In the genomic region with DNA sequence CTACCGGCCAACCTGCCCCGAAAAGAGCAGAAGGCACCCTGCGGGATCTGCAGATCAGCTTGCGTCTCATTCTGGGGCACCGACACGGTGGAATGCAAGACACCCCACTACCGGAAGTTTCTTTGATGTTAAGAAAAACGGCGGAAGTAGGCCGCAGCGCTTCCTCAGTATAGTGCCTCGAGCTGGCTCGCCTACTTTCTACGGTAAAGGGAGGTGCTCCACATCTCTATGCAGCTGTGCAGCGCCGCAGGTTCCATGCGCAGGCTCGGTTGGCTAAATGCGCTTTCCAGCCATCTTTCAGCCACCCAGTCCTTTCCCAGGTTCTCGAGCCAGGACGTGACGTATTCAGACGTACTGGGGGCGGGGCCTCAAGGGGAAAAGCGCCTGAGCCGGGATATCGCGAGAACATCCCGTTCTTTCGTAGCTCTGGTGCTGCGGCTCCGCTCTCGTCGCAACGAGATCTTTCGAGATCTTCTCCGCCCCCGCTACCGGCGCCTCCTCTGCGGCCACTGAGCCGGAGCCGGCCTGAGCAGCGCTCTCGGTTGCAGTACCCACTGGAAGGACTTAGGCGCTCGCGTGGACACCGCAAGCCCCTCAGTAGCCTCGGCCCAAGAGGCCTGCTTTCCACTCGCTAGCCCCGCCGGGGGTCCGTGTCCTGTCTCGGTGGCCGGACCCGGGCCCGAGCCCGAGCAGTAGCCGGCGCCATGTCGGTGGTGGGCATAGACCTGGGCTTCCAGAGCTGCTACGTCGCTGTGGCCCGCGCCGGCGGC, we compare ENCODE assay signal across 1 cellular context.
TF ChIP-seq lines count a peak whose summit lies in the region.

A gene (plus strand): TSS at position 467 of the 770 bp plus-strand sequence. CDS start 238 bp downstream, at position 705.

TF ChIP-seq in HepG2, 621 proteins besides CTCF, POLR2A, EP300 and RAD21 (continued from another document and continues in another):
- TF ChIP-seq, protein P1, sequence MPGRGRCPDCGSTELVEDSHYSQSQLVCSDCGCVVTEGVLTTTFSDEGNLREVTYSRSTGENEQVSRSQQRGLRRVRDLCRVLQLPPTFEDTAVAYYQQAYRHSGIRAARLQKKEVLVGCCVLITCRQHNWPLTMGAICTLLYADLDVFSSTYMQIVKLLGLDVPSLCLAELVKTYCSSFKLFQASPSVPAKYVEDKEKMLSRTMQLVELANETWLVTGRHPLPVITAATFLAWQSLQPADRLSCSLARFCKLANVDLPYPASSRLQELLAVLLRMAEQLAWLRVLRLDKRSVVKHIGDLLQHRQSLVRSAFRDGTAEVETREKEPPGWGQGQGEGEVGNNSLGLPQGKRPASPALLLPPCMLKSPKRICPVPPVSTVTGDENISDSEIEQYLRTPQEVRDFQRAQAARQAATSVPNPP (CRISPR knock-in tag; IDR thresholded peaks at IDR 0.05), result peak; percentile 1; the same call in 1 of the 2 replicates
- no peak for TF ChIP-seq AGO2 (optimal IDR thresholded peaks at IDR 0.05; ENCODE audit: low read depth, low read length)
- TF ChIP-seq, protein P2, sequence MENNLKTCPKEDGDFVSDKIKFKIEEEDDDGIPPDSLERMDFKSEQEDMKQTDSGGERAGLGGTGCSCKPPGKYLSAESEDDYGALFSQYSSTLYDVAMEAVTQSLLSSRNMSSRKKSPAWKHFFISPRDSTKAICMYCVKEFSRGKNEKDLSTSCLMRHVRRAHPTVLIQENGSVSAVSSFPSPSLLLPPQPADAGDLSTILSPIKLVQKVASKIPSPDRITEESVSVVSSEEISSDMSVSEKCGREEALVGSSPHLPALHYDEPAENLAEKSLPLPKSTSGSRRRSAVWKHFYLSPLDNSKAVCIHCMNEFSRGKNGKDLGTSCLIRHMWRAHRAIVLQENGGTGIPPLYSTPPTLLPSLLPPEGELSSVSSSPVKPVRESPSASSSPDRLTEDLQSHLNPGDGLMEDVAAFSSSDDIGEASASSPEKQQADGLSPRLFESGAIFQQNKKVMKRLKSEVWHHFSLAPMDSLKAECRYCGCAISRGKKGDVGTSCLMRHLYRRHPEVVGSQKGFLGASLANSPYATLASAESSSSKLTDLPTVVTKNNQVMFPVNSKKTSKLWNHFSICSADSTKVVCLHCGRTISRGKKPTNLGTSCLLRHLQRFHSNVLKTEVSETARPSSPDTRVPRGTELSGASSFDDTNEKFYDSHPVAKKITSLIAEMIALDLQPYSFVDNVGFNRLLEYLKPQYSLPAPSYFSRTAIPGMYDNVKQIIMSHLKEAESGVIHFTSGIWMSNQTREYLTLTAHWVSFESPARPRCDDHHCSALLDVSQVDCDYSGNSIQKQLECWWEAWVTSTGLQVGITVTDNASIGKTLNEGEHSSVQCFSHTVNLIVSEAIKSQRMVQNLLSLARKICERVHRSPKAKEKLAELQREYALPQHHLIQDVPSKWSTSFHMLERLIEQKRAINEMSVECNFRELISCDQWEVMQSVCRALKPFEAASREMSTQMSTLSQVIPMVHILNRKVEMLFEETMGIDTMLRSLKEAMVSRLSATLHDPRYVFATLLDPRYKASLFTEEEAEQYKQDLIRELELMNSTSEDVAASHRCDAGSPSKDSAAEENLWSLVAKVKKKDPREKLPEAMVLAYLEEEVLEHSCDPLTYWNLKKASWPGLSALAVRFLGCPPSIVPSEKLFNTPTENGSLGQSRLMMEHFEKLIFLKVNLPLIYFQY (CRISPR knock-in tag; IDR thresholded peaks at IDR 0.05; ENCODE audit: borderline replicate concordance), result peak; percentile 84; the same call in 1 of the 2 replicates
- TF ChIP-seq, protein P3, sequence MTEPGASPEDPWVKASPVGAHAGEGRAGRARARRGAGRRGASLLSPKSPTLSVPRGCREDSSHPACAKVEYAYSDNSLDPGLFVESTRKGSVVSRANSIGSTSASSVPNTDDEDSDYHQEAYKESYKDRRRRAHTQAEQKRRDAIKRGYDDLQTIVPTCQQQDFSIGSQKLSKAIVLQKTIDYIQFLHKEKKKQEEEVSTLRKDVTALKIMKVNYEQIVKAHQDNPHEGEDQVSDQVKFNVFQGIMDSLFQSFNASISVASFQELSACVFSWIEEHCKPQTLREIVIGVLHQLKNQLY (CRISPR knock-in tag; IDR thresholded peaks at IDR 0.05), result peak; percentile 57; the same call in 1 of the 2 replicates
- 0 out of 2 replicates have a peak, but pooled peaks have one; percentile 25 for TF ChIP-seq RFXANK (CRISPR knock-in tag; IDR thresholded peaks at IDR 0.05)
- TF ChIP-seq ZNF543 (CRISPR knock-in tag; IDR thresholded peaks at IDR 0.05), result no peak
- TF ChIP-seq, protein P4, sequence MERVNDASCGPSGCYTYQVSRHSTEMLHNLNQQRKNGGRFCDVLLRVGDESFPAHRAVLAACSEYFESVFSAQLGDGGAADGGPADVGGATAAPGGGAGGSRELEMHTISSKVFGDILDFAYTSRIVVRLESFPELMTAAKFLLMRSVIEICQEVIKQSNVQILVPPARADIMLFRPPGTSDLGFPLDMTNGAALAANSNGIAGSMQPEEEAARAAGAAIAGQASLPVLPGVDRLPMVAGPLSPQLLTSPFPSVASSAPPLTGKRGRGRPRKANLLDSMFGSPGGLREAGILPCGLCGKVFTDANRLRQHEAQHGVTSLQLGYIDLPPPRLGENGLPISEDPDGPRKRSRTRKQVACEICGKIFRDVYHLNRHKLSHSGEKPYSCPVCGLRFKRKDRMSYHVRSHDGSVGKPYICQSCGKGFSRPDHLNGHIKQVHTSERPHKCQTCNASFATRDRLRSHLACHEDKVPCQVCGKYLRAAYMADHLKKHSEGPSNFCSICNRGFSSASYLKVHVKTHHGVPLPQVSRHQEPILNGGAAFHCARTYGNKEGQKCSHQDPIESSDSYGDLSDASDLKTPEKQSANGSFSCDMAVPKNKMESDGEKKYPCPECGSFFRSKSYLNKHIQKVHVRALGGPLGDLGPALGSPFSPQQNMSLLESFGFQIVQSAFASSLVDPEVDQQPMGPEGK (CRISPR knock-in tag; IDR thresholded peaks at IDR 0.05), result peak; percentile 12; the same call in 1 of the 2 replicates
- TF ChIP-seq SAFB2 (CRISPR knock-in tag; IDR thresholded peaks at IDR 0.05; ENCODE audit: borderline replicate concordance, low read depth), result peak; percentile 54; the same call in 1 of the 2 replicates
- peak; percentile 38; the same call in 1 of the 2 replicates for TF ChIP-seq PITX1 (CRISPR knock-in tag; IDR thresholded peaks at IDR 0.05)
- TF ChIP-seq KLF13 (CRISPR knock-in tag; IDR thresholded peaks at IDR 0.05), result no peak
- TF ChIP-seq, protein P5, sequence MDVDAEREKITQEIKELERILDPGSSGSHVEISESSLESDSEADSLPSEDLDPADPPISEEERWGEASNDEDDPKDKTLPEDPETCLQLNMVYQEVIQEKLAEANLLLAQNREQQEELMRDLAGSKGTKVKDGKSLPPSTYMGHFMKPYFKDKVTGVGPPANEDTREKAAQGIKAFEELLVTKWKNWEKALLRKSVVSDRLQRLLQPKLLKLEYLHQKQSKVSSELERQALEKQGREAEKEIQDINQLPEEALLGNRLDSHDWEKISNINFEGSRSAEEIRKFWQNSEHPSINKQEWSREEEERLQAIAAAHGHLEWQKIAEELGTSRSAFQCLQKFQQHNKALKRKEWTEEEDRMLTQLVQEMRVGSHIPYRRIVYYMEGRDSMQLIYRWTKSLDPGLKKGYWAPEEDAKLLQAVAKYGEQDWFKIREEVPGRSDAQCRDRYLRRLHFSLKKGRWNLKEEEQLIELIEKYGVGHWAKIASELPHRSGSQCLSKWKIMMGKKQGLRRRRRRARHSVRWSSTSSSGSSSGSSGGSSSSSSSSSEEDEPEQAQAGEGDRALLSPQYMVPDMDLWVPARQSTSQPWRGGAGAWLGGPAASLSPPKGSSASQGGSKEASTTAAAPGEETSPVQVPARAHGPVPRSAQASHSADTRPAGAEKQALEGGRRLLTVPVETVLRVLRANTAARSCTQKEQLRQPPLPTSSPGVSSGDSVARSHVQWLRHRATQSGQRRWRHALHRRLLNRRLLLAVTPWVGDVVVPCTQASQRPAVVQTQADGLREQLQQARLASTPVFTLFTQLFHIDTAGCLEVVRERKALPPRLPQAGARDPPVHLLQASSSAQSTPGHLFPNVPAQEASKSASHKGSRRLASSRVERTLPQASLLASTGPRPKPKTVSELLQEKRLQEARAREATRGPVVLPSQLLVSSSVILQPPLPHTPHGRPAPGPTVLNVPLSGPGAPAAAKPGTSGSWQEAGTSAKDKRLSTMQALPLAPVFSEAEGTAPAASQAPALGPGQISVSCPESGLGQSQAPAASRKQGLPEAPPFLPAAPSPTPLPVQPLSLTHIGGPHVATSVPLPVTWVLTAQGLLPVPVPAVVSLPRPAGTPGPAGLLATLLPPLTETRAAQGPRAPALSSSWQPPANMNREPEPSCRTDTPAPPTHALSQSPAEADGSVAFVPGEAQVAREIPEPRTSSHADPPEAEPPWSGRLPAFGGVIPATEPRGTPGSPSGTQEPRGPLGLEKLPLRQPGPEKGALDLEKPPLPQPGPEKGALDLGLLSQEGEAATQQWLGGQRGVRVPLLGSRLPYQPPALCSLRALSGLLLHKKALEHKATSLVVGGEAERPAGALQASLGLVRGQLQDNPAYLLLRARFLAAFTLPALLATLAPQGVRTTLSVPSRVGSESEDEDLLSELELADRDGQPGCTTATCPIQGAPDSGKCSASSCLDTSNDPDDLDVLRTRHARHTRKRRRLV (CRISPR knock-in tag; IDR thresholded peaks at IDR 0.05), result peak; percentile 66; the same call in 1 of the 2 replicates
- no peak for TF ChIP-seq RAD51 (IDR thresholded peaks at IDR 0.05; ENCODE audit: borderline replicate concordance)
- peak; percentile 58; the same call in 1 of the 2 replicates for TF ChIP-seq KLF11 (CRISPR knock-in tag; IDR thresholded peaks at IDR 0.05)
- TF ChIP-seq, protein P6, sequence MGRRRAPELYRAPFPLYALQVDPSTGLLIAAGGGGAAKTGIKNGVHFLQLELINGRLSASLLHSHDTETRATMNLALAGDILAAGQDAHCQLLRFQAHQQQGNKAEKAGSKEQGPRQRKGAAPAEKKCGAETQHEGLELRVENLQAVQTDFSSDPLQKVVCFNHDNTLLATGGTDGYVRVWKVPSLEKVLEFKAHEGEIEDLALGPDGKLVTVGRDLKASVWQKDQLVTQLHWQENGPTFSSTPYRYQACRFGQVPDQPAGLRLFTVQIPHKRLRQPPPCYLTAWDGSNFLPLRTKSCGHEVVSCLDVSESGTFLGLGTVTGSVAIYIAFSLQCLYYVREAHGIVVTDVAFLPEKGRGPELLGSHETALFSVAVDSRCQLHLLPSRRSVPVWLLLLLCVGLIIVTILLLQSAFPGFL (CRISPR knock-in tag; IDR thresholded peaks at IDR 0.05), result no peak
- peak; percentile 94 for TF ChIP-seq HNRNPLL (IDR thresholded peaks at IDR 0.05; ENCODE audit: low read depth, low read length, poor library complexity, severe bottlenecking)
- TF ChIP-seq, protein P7, sequence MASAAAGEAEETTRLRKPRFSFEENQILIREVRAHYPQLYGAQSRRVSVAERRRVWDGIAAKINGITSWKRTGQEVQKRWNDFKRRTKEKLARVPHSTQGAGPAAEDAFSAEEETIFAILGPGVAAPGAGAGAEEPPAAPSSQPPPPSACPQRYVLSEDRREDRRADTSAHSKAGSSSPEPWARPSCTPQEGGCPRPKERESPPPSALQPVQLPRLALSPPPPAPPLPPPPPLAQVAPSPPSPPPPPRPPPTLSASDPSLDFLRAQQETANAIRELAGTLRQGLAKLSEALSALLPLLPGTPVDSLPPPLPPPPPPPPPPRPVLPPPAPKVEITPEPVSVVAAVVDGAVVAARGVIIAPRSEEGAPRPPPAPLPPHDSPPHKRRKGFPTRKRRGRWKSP (CRISPR knock-in tag; IDR thresholded peaks at IDR 0.05), result peak; percentile 54; the same call in 1 of the 2 replicates
- TF ChIP-seq, protein P8, sequence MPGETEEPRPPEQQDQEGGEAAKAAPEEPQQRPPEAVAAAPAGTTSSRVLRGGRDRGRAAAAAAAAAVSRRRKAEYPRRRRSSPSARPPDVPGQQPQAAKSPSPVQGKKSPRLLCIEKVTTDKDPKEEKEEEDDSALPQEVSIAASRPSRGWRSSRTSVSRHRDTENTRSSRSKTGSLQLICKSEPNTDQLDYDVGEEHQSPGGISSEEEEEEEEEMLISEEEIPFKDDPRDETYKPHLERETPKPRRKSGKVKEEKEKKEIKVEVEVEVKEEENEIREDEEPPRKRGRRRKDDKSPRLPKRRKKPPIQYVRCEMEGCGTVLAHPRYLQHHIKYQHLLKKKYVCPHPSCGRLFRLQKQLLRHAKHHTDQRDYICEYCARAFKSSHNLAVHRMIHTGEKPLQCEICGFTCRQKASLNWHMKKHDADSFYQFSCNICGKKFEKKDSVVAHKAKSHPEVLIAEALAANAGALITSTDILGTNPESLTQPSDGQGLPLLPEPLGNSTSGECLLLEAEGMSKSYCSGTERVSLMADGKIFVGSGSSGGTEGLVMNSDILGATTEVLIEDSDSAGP (CRISPR knock-in tag; IDR thresholded peaks at IDR 0.05; ENCODE audit: borderline replicate concordance), result peak; percentile 87
- peak; percentile 15; the same call in 1 of the 2 replicates for TF ChIP-seq ZNF788 (CRISPR knock-in tag; IDR thresholded peaks at IDR 0.05; ENCODE audit: borderline replicate concordance)
- no peak; the same call in 1 of the 2 replicates for TF ChIP-seq ZBTB20 (CRISPR knock-in tag; IDR thresholded peaks at IDR 0.05; ENCODE audit: borderline replicate concordance, low read depth)
- TF ChIP-seq SMAD9 (CRISPR knock-in tag; IDR thresholded peaks at IDR 0.05), result 0 out of 2 replicates have a peak, but pooled peaks have one; percentile 24
- no peak for TF ChIP-seq ZNF720 (CRISPR knock-in tag; IDR thresholded peaks at IDR 0.05)
- TF ChIP-seq ZNF775 (CRISPR knock-in tag; IDR thresholded peaks at IDR 0.05; ENCODE audit: borderline replicate concordance), result no peak; the same call in 1 of the 2 replicates
- TF ChIP-seq GFI1 (CRISPR knock-in tag; IDR thresholded peaks at IDR 0.05; ENCODE audit: borderline replicate concordance), result peak; percentile 17; the same call in 1 of the 2 replicates
- no peak for TF ChIP-seq EHMT2 (IDR thresholded peaks at IDR 0.05; ENCODE audit: borderline replicate concordance, low read depth, low read length)
- no peak for TF ChIP-seq NFIC (IDR thresholded peaks at IDR 0.05; ENCODE audit: low read length)
- TF ChIP-seq ZNF569 (CRISPR knock-in tag; IDR thresholded peaks at IDR 0.05; ENCODE audit: borderline replicate concordance), result 0 out of 2 replicates have a peak, but pooled peaks have one; percentile 49
- TF ChIP-seq, protein P9, sequence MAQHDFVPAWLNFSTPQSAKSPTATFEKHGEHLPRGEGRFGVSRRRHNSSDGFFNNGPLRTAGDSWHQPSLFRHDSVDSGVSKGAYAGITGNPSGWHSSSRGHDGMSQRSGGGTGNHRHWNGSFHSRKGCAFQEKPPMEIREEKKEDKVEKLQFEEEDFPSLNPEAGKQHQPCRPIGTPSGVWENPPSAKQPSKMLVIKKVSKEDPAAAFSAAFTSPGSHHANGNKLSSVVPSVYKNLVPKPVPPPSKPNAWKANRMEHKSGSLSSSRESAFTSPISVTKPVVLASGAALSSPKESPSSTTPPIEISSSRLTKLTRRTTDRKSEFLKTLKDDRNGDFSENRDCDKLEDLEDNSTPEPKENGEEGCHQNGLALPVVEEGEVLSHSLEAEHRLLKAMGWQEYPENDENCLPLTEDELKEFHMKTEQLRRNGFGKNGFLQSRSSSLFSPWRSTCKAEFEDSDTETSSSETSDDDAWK (CRISPR knock-in tag; IDR thresholded peaks at IDR 0.05), result no peak
- 0 out of 2 replicates have a peak, but pooled peaks have one; percentile 37 for TF ChIP-seq REXO4 (CRISPR knock-in tag; IDR thresholded peaks at IDR 0.05; ENCODE audit: borderline replicate concordance)
- peak; percentile 67; the same call in 1 of the 2 replicates for TF ChIP-seq KDM5B (CRISPR knock-in tag; IDR thresholded peaks at IDR 0.05; ENCODE audit: borderline replicate concordance)
- no peak for TF ChIP-seq FIP1L1 (IDR thresholded peaks at IDR 0.05; ENCODE audit: borderline replicate concordance, insufficient read depth, low read depth, low read length)
- TF ChIP-seq CHD4 (IDR thresholded peaks at IDR 0.05; ENCODE audit: borderline replicate concordance, low read length), result no peak
- TF ChIP-seq HNRNPUL1 (IDR thresholded peaks at IDR 0.05; ENCODE audit: low read depth, low read length), result no peak
- peak; percentile 58; the same call in 1 of the 2 replicates for TF ChIP-seq IRX3 (CRISPR knock-in tag; IDR thresholded peaks at IDR 0.05; ENCODE audit: borderline replicate concordance, low read depth)
- no peak; the same call in 1 of the 2 replicates for TF ChIP-seq ZC3H4 (CRISPR knock-in tag; IDR thresholded peaks at IDR 0.05; ENCODE audit: borderline replicate concordance)
- no peak for TF ChIP-seq ZNF850 (CRISPR knock-in tag; conservative IDR thresholded peaks at IDR 0.05)
- no peak for TF ChIP-seq MATR3 (CRISPR knock-in tag; IDR thresholded peaks at IDR 0.05)
